ENCODE assay signal across 8 cellular contexts in genomic region chr5:78294250-78295034, GRCh38. TPM values are rescaled to one million over a fixed set of nuclear protein-coding genes. Genes with fewer than 3 reads are reported as not detected.
DNase-seq lines count a peak whose midpoint lies in the region; ATAC-seq and TF ChIP-seq lines count a peak whose summit lies in the region.

TSS of gene AP3B1 (minus strand) at chr5:78294698. CDS start at chr5:78294579, 119 bp downstream.

- peak within 1 kb of the TSS; percentile 94 for H3K27ac ChIP-seq in RWPE1

- no peaks in the 10 kb centered on the region for H3K9me3 Mint-ChIP-seq in activated T-helper 17 cell treated with anti-CD3 and anti-CD28 coated beads, Interleukin-2, amount 50 U/mL, for 72 hours
- no peaks in the 10 kb centered on the region for H3K9me3 Mint-ChIP-seq in naive B cell
- no peaks in the 10 kb centered on the region for H3K9me3 Mint-ChIP-seq in stimulated activated memory B cell treated with anti-CD40 and anti-IgM and Interleukin-4, amounts not matched to agents 10 μg/mL and 1 μg/mL and 100 μg/mL, for 72 hours

- H3K36me3 Mint-ChIP-seq in activated T-helper 17 cell treated with anti-CD3 and anti-CD28 coated beads, Interleukin-2, amount 50 U/mL, for 72 hours (ENCODE audit: low read depth) = peaks cover 28% of the 10 kb centered on the region
- H3K36me3 Mint-ChIP-seq in naive B cell = no peaks in the 10 kb centered on the region
- H3K36me3 Mint-ChIP-seq in stimulated activated memory B cell treated with anti-CD40 and anti-IgM and Interleukin-4, amounts not matched to agents 10 μg/mL and 1 μg/mL and 100 μg/mL, for 72 hours = no peaks in the 10 kb centered on the region

- DNase-seq in Daoy (ENCODE audit: low read depth) = peak; percentile 100
- DNase-seq in GOT3 (lab: John Stamatoyannopoulos, UW) = peak; percentile 98
- DNase-seq in LNCaP clone FGC (ENCODE audit: low read depth) = peak; percentile 96
- peak; percentile 99 for DNase-seq in RWPE1 (ENCODE audit: low spot score)
- DNase-seq in fibroblast of gingiva (ENCODE audit: low read depth) = peak; percentile 98
- peak; percentile 97 for DNase-seq in naive B cell

- H3K4me3 ChIP-seq in LNCaP clone FGC (ENCODE audit: low read depth, low read length) = peak within 1 kb of the TSS; percentile 90

- no peaks in the 10 kb centered on the region for H3K27me3 Mint-ChIP-seq in activated T-helper 17 cell treated with anti-CD3 and anti-CD28 coated beads, Interleukin-2, amount 50 U/mL, for 72 hours
- no peaks in the 10 kb centered on the region for H3K27me3 Mint-ChIP-seq in naive B cell
- H3K27me3 Mint-ChIP-seq in stimulated activated memory B cell treated with anti-CD40 and anti-IgM and Interleukin-4, amounts not matched to agents 10 μg/mL and 1 μg/mL and 100 μg/mL, for 72 hours = no peaks in the 10 kb centered on the region

- CTCF ChIA-PET in RWPE1 (lab: Yijun Ruan, JAX) = interaction anchor here (0.6 to 0.7 kb wide), 5 partner anchors 11 to 1171 kb away, joined by 3 to 5 read pairs (median 3); no protein-coding TSS in a partner anchor

- H3K4me3 Mint-ChIP-seq in activated T-helper 17 cell treated with anti-CD3 and anti-CD28 coated beads, Interleukin-2, amount 50 U/mL, for 72 hours = peak within 1 kb of the TSS; percentile 91
- peak within 1 kb of the TSS; percentile 98 to 100 (median 100) for H3K4me3 Mint-ChIP-seq in naive B cell
- H3K4me3 Mint-ChIP-seq in stimulated activated memory B cell treated with anti-CD40 and anti-IgM and Interleukin-4, amounts not matched to agents 10 μg/mL and 1 μg/mL and 100 μg/mL, for 72 hours = peak within 1 kb of the TSS; percentile 99

- TF ChIP-seq CTCF in LNCaP clone FGC (IDR thresholded peaks at IDR 0.05; ENCODE audit: control insufficient read depth, extremely low read depth, insufficient read depth) (no peak), RWPE1 (conservative IDR thresholded peaks at IDR 0.05; ENCODE audit: low read depth) (no peak)

- H3K4me1 Mint-ChIP-seq in activated T-helper 17 cell treated with anti-CD3 and anti-CD28 coated beads, Interleukin-2, amount 50 U/mL, for 72 hours = peaks cover 20% of the 10 kb centered on the region
- H3K4me1 Mint-ChIP-seq in naive B cell = peaks cover 25 to 54% (median 44%) of the 10 kb centered on the region in 3 donors
- peaks cover 41% of the 10 kb centered on the region for H3K4me1 Mint-ChIP-seq in stimulated activated memory B cell treated with anti-CD40 and anti-IgM and Interleukin-4, amounts not matched to agents 10 μg/mL and 1 μg/mL and 100 μg/mL, for 72 hours

- POLR2A ChIA-PET in RWPE1 (lab: Yijun Ruan, JAX; ENCODE audit: low non-redundant PET) = interaction anchor here (0.9 to 1.3 kb wide), 6 partner anchors 21 to 235 kb away, joined by 3 to 10 read pairs (median 3); partner anchors contain the start of gene SCAMP1

- H3K27ac Mint-ChIP-seq in activated T-helper 17 cell treated with anti-CD3 and anti-CD28 coated beads, Interleukin-2, amount 50 U/mL, for 72 hours = peak within 1 kb of the TSS; percentile 100
- H3K27ac Mint-ChIP-seq in naive B cell = peak within 1 kb of the TSS; percentile 98 to 100 (median 98)
- peak within 1 kb of the TSS; percentile 99 for H3K27ac Mint-ChIP-seq in stimulated activated memory B cell treated with anti-CD40 and anti-IgM and Interleukin-4, amounts not matched to agents 10 μg/mL and 1 μg/mL and 100 μg/mL, for 72 hours

- ATAC-seq in activated T-helper 17 cell treated with anti-CD3 and anti-CD28 coated beads, Interleukin-2, amount 50 U/mL, for 72 hours (replicated peaks) = peak; percentile 95
- peak; percentile 88 to 91 for ATAC-seq in naive B cell (ENCODE audit: low read depth in 2 of 2)
- peak; percentile 95 for ATAC-seq in stimulated activated memory B cell treated with anti-CD40 and anti-IgM and Interleukin-4, amounts not matched to agents 10 μg/mL and 1 μg/mL and 100 μg/mL, for 72 hours

RNA-seq across cellular contexts. Expression of gene AP3B1, which starts in this region (rescaled TPM):
- total RNA-seq in Daoy (2014; rRNA removed; shearing (Covaris generic)) = 39.0 and 71.8 TPM in 2 replicates
- total RNA-seq in activated T-helper 17 cell treated with anti-CD3 and anti-CD28 coated beads, Interleukin-2, amount 50 U/mL, for 72 hours = 10 to 100 TPM; 46.1 to 48.3 TPM
- polyA plus RNA-seq in naive B cell (ENCODE audit: low read depth in 6 of 6) = 100 to 1,000 TPM in 3 of 6 donors, 10 to 100 TPM in 3; 57.1 to 152 (median 98.9) TPM

Comparison
In these comparisons a context has a peak if more than half of its experiments do, and no peak if none do; other contexts are left out.
1. Peak in every context shown above with its lines: DNase-seq, ATAC-seq, H3K4me3 ChIP-seq and H3K27ac ChIP-seq.